18 cellular contexts compared by ENCODE assay signal in the genomic region with DNA sequence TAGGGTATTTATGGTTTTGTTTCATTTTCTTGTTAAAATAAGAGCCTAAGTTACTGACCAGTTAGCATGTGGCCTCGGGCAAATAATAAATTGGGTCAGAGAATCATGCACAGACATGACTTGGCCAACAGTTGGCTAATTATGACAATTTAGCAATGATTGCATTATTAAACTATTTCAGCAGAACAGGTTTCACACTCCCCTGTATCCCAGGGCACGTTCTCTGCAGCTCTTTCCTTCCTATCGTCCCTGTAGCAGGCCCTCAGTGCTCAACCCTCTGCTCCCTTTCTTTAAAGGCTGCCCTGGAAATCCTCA.
DNase-seq lines count a peak whose midpoint lies in the region; ATAC-seq lines count a peak whose summit lies in the region.
"Had no signal": no experiment of that assay in that cellular context is flagged by ENCODE, and none has a peak within 500 bp of the region (broad histone marks: within the 10 kb centered on the region; RNA-seq: fewer than 3 reads in every experiment).

No MANE protein-coding gene starts in this region.

- no peak overlapping the region for H3K4me3 ChIP-seq in trophoblast cell (ENCODE audit: low read depth, low read length)
- H3K4me3 ChIP-seq: HAP-1, lung, ovary had no signal

- no peak overlapping the region for H4K12ac ChIP-seq in trophoblast cell (ENCODE audit: low read depth, low read length)

- DNase-seq in DMS 273 treated with DMSO at 0.1 percent for 48 hours (lab: John Stamatoyannopoulos, UW), result peak; percentile 20
- DNase-seq in NCI-H69 (lab: John Stamatoyannopoulos, UW), result peak; percentile 93
- peak; percentile 72 to 93 for DNase-seq in trophoblast cell
- no peak for DNase-seq in NCI-H2171 treated with DMSO at 0.1 percent for 48 hours (lab: John Stamatoyannopoulos, UW)
- no peak for DNase-seq in hypothalamus (lab: John Stamatoyannopoulos, UW)
- DNase-seq in NCI-H345 (lab: John Stamatoyannopoulos, UW), result no peak
- DNase-seq: activated CD4-positive, alpha-beta T cell treated with anti-CD3 and anti-CD28 coated beads, Interleukin-2, amount 50 U/mL, for 48 hours; activated naive CD4-positive, alpha-beta T cell treated with anti-CD3 and anti-CD28 coated beads, Interleukin-2, amount 10 ng/mL, durations not matched to agents 7 days and 5 days; activated T-cell treated with anti-CD3 and anti-CD28 coated beads, Interleukin-2, amount 50 U/mL, for 1 hour; Caco-2; naive B cell; NCI-H1436; ovary; SHP77 treated with DMSO at 0.1 percent for 48 hours had no signal

- H3K36me3 ChIP-seq in trophoblast cell (ENCODE audit: control insufficient read depth in 1 of 2, insufficient read depth in 2 of 2, low read length in 2 of 2), result no peaks in the 10 kb centered on the region
- H3K36me3 ChIP-seq: HAP-1, ovary had no signal

- H2BK120ac ChIP-seq in trophoblast cell (ENCODE audit: insufficient read depth, low read length, poor library complexity), result no peak overlapping the region

- no peak overlapping the region for H2AK5ac ChIP-seq in trophoblast cell (ENCODE audit: low read length)

- no peak overlapping the region for H4K8ac ChIP-seq in trophoblast cell (ENCODE audit: low read depth, low read length)

- H3K18ac ChIP-seq in trophoblast cell (ENCODE audit: low read length), result no peak overlapping the region

- WGBS in trophoblast cell (ENCODE audit: extremely low coverage, insufficient coverage, insufficient read length), result no CpG with 5 or more reads among the region's 3 CpGs

- no peak overlapping the region for H3K23ac ChIP-seq in trophoblast cell (ENCODE audit: low read length)

- H2BK12ac ChIP-seq in trophoblast cell (ENCODE audit: low read length), result no peak overlapping the region

- H3K9me3 ChIP-seq in trophoblast cell (ENCODE audit: insufficient read depth, low read depth, low read length), result no peaks in the 10 kb centered on the region
- H3K9me3 ChIP-seq: Caco-2, HAP-1, ovary had no signal

- no peak overlapping the region for H3K4me2 ChIP-seq in trophoblast cell (ENCODE audit: low read length)

- no peak overlapping the region for H3K4ac ChIP-seq in trophoblast cell (ENCODE audit: low read depth, low read length)

- no peak overlapping the region for H4K91ac ChIP-seq in trophoblast cell (ENCODE audit: low read depth, low read length)

- ATAC-seq in esophagus mucosa (peak; percentile 96), HG03039 (IDR thresholded peaks at IDR 0.05; ENCODE audit: unreplicated experiment) (no peak)

- no peaks in the 10 kb centered on the region for H3K79me1 ChIP-seq in trophoblast cell (ENCODE audit: low read length)

- no peak overlapping the region for H3K9ac ChIP-seq in trophoblast cell (ENCODE audit: low read length)

- H2BK5ac ChIP-seq in trophoblast cell (ENCODE audit: low read depth, low read length, poor library complexity), result no peak overlapping the region

- H3K27ac ChIP-seq in trophoblast cell (ENCODE audit: low read depth, low read length), result no peak overlapping the region
- H3K27ac ChIP-seq: ovary had no signal

- H2AFZ ChIP-seq in trophoblast cell (ENCODE audit: insufficient read depth, low read length, poor library complexity), result no peak overlapping the region

- H3K14ac ChIP-seq in trophoblast cell (ENCODE audit: low read length), result no peak overlapping the region

- H3K27me3 ChIP-seq in trophoblast cell (ENCODE audit: insufficient read depth, low read length), result no peaks in the 10 kb centered on the region
- H3K27me3 ChIP-seq: ovary had no signal

- H3K79me2 ChIP-seq in trophoblast cell (ENCODE audit: control insufficient read depth, insufficient read depth, low read length, poor library complexity), result no peaks in the 10 kb centered on the region

- peaks cover 0 to 5% of the 10 kb centered on the region in 2 experiments for H3K4me1 ChIP-seq in trophoblast cell (ENCODE audit: control insufficient read depth in 1 of 2, insufficient read depth in 2 of 2, low read length in 2 of 2)
- H3K4me1 ChIP-seq: Caco-2 had no signal

Comparison
In these comparisons a context has a peak if more than half of its experiments do, and no peak if none do; other contexts are left out.
1. DNase-seq: peak in DMS 273 treated with DMSO at 0.1 percent for 48 hours (single experiment), NCI-H69 (single experiment) and trophoblast cell (2 of 2); none in NCI-H2171 treated with DMSO at 0.1 percent for 48 hours (single experiment), hypothalamus (0 of 51) and NCI-H345 (single experiment).